ENCODE assay signal across 1 cellular context in the genomic region with DNA sequence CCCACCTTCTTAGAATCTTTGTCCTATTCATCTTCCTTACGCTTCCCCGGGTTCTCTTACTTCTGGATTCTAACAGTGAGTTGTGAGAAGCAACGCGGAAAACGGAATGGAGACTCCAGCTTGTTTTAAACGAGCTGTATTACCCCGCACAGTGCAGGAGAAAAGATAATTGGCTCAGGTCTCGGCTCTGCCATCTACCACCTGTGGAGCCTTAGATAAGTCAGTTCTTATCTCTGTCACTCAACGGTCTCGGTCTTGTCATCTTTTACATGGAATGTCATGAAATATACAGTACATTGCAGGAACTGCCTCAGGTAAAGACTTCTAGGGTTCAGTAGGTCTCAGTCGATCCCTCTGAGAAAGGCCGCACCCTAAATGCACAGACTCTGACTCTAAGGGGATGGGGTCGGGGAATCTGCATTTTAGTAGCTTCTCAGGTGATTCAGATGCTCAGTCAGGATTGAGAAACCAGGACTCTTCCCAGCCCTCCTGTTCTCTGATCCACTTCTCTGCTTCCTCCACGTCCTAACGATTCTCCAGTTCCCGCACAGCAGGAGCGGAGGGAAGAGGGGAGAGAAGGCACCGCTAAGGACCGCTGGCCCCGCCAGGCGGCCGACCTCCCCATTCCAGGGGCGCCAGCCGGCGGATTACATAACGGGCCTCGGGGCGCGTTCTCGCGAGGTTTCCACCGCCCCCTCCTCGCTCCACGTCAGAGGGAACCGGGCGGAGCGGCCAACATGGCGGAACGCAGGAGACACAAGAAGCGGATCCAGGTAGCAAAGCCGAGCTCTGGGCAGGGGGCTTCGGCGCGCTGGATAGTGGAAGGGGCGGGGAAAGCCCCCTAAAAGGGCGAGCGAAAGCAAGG.
TF ChIP-seq lines count a peak whose summit lies in the region.

A gene with protein sequence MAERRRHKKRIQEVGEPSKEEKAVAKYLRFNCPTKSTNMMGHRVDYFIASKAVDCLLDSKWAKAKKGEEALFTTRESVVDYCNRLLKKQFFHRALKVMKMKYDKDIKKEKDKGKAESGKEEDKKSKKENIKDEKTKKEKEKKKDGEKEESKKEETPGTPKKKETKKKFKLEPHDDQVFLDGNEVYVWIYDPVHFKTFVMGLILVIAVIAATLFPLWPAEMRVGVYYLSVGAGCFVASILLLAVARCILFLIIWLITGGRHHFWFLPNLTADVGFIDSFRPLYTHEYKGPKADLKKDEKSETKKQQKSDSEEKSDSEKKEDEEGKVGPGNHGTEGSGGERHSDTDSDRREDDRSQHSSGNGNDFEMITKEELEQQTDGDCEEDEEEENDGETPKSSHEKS (plus strand): TSS at position 722 of the 865 bp plus-strand sequence. CDS start 16 bp downstream, at position 738.

TF ChIP-seq in HCT116, 20 proteins besides CTCF, POLR2A, EP300 and RAD21 (continued from another document):
- TF ChIP-seq ZNF274 (IDR thresholded peaks at IDR 0.05; ENCODE audit: low read depth, low read length) (no peak), SP1 (IDR thresholded peaks at IDR 0.05; ENCODE audit: low read depth) (peak; percentile 48; the same call in 1 of the 2 replicates), SRF (IDR thresholded peaks at IDR 0.05; ENCODE audit: low read depth) (no peak; the same call in 1 of the 2 replicates), FOSL1 (IDR thresholded peaks at IDR 0.05; ENCODE audit: low read depth) (no peak; the same call in 1 of the 2 replicates), CBX3 (IDR thresholded peaks at IDR 0.05; ENCODE audit: low read depth) (peak; percentile 79; the same call in 1 of the 2 replicates), YY1 (IDR thresholded peaks at IDR 0.05; ENCODE audit: extremely low read depth, insufficient replicate concordance, low read depth, low read length) (peak; percentile 98), EZH2 (IDR thresholded peaks at IDR 0.05) (no peak), JUND (IDR thresholded peaks at IDR 0.05) (no peak), ELF1 (IDR thresholded peaks at IDR 0.05; ENCODE audit: borderline replicate concordance, low read depth) (no peak), EGR1 (IDR thresholded peaks at IDR 0.05; ENCODE audit: low read depth) (peak; percentile 98), CEBPB (IDR thresholded peaks at IDR 0.05; ENCODE audit: low read depth) (peak; percentile 78; the same call in 1 of the 2 replicates)
- TF ChIP-seq, protein P1, sequence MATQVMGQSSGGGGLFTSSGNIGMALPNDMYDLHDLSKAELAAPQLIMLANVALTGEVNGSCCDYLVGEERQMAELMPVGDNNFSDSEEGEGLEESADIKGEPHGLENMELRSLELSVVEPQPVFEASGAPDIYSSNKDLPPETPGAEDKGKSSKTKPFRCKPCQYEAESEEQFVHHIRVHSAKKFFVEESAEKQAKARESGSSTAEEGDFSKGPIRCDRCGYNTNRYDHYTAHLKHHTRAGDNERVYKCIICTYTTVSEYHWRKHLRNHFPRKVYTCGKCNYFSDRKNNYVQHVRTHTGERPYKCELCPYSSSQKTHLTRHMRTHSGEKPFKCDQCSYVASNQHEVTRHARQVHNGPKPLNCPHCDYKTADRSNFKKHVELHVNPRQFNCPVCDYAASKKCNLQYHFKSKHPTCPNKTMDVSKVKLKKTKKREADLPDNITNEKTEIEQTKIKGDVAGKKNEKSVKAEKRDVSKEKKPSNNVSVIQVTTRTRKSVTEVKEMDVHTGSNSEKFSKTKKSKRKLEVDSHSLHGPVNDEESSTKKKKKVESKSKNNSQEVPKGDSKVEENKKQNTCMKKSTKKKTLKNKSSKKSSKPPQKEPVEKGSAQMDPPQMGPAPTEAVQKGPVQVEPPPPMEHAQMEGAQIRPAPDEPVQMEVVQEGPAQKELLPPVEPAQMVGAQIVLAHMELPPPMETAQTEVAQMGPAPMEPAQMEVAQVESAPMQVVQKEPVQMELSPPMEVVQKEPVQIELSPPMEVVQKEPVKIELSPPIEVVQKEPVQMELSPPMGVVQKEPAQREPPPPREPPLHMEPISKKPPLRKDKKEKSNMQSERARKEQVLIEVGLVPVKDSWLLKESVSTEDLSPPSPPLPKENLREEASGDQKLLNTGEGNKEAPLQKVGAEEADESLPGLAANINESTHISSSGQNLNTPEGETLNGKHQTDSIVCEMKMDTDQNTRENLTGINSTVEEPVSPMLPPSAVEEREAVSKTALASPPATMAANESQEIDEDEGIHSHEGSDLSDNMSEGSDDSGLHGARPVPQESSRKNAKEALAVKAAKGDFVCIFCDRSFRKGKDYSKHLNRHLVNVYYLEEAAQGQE (IDR thresholded peaks at IDR 0.05; ENCODE audit: low read depth): no peak
- TF ChIP-seq, protein P2, sequence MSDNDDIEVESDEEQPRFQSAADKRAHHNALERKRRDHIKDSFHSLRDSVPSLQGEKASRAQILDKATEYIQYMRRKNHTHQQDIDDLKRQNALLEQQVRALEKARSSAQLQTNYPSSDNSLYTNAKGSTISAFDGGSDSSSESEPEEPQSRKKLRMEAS (IDR thresholded peaks at IDR 0.05): peak; percentile 58
- TF ChIP-seq, protein P3, sequence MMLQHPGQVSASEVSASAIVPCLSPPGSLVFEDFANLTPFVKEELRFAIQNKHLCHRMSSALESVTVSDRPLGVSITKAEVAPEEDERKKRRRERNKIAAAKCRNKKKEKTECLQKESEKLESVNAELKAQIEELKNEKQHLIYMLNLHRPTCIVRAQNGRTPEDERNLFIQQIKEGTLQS (IDR thresholded peaks at IDR 0.05): no peak
